ENCODE assay signal across 16 cellular contexts in genomic region chr2:232322560-232323327, GRCh38. TPM values are rescaled to one million over a fixed set of nuclear protein-coding genes. Genes with fewer than 3 reads are reported as not detected.
DNase-seq lines count a peak whose midpoint lies in the region; ATAC-seq and TF ChIP-seq lines count a peak whose summit lies in the region.
"Had no signal": no experiment of that assay in that cellular context is flagged by ENCODE, and none has a peak within 500 bp of the region (broad histone marks: within the 10 kb centered on the region; RNA-seq: fewer than 3 reads in every experiment).

No MANE protein-coding gene starts in this region.

- no peaks in the 10 kb centered on the region for H3K36me3 Mint-ChIP-seq in CD8-positive, alpha-beta memory T cell
- no peaks in the 10 kb centered on the region for H3K36me3 Mint-ChIP-seq in activated naive CD8-positive, alpha-beta T cell
- no peaks in the 10 kb centered on the region for H3K36me3 Mint-ChIP-seq in natural killer cell treated with Interleukin-12 subunit alpha and Interleukin-12 subunit beta and Interleukin-15 and Interleukin-18, amount 100 ng/mL, for 72 hours

- H3K27ac Mint-ChIP-seq in CD8-positive, alpha-beta memory T cell, result peak overlapping the region; percentile 34 to 92 (median 66)
- peak overlapping the region; percentile 55 for H3K27ac Mint-ChIP-seq in activated naive CD8-positive, alpha-beta T cell
- H3K27ac Mint-ChIP-seq in natural killer cell treated with Interleukin-12 subunit alpha and Interleukin-12 subunit beta and Interleukin-15 and Interleukin-18, amount 100 ng/mL, for 72 hours, result peak overlapping the region in 1 of 2 donors; percentile 17

- no peaks in the 10 kb centered on the region for H3K36me3 ChIP-seq in CD8-positive, alpha-beta memory T cell (ENCODE audit: insufficient read depth, low read length)
- H3K36me3 ChIP-seq: right lobe of liver had no signal

- H3K4me3 Mint-ChIP-seq in CD8-positive, alpha-beta memory T cell, result peak overlapping the region in 3 of 7 donors; percentile 18 to 50 (median 26)
- peak overlapping the region; percentile 34 for H3K4me3 Mint-ChIP-seq in activated naive CD8-positive, alpha-beta T cell
- peak overlapping the region; percentile 27 for H3K4me3 Mint-ChIP-seq in natural killer cell treated with Interleukin-12 subunit alpha and Interleukin-12 subunit beta and Interleukin-15 and Interleukin-18, amount 100 ng/mL, for 72 hours

- peaks cover 64% of the 10 kb centered on the region for H3K4me1 ChIP-seq in CD8-positive, alpha-beta memory T cell (ENCODE audit: insufficient read depth, low read length)

- no peak for ATAC-seq in natural killer cell treated with Interleukin-12 subunit alpha and Interleukin-12 subunit beta and Interleukin-15 and Interleukin-18, amount 100 ng/mL, for 72 hours
- ATAC-seq in GM21367 (IDR thresholded peaks at IDR 0.05; ENCODE audit: unreplicated experiment), result no peak
- ATAC-seq: body of pancreas, left colon, PC-3, right lobe of liver had no signal

- H3K9me3 Mint-ChIP-seq in CD8-positive, alpha-beta memory T cell, result no peaks in the 10 kb centered on the region
- no peaks in the 10 kb centered on the region for H3K9me3 Mint-ChIP-seq in activated naive CD8-positive, alpha-beta T cell (ENCODE audit: low read depth)
- no peaks in the 10 kb centered on the region for H3K9me3 Mint-ChIP-seq in natural killer cell treated with Interleukin-12 subunit alpha and Interleukin-12 subunit beta and Interleukin-15 and Interleukin-18, amount 100 ng/mL, for 72 hours

- H3K4me1 Mint-ChIP-seq in CD8-positive, alpha-beta memory T cell, result peaks cover 36 to 63% (median 51%) of the 10 kb centered on the region in 3 donors
- H3K4me1 Mint-ChIP-seq in activated naive CD8-positive, alpha-beta T cell (ENCODE audit: low read depth), result peaks cover 67% of the 10 kb centered on the region
- H3K4me1 Mint-ChIP-seq in natural killer cell treated with Interleukin-12 subunit alpha and Interleukin-12 subunit beta and Interleukin-15 and Interleukin-18, amount 100 ng/mL, for 72 hours (ENCODE audit: low read depth in 2 of 2), result peaks cover 16 to 34% of the 10 kb centered on the region in 2 donors

- CTCF ChIA-PET in CD8-positive, alpha-beta memory T cell (lab: Charles Lee), result interaction anchor here (1.3 to 6.5 kb wide), 4 partner anchors 7 to 398 kb away, joined by 3 to 36 read pairs (median 12); no protein-coding TSS in a partner anchor

- H3K9me3 ChIP-seq in CD8-positive, alpha-beta memory T cell (ENCODE audit: low read length), result no peaks in the 10 kb centered on the region
- H3K9me3 ChIP-seq: body of pancreas, right lobe of liver had no signal

- POLR2A ChIA-PET in CD8-positive, alpha-beta memory T cell (lab: Charles Lee), result no interaction called here

- peak overlapping the region; percentile 96 for H3K27ac ChIP-seq in C4-2B
- H3K27ac ChIP-seq in CD8-positive, alpha-beta memory T cell (ENCODE audit: low read depth, low read length), result no peak overlapping the region
- H3K27ac ChIP-seq: body of pancreas, right lobe of liver had no signal

- H3K27me3 ChIP-seq in CD8-positive, alpha-beta memory T cell (ENCODE audit: insufficient read depth, low read length, poor library complexity, severe bottlenecking), result no peaks in the 10 kb centered on the region
- H3K27me3 ChIP-seq: body of pancreas, right lobe of liver had no signal

- peak in 1 of 5 donors; percentile 40 for DNase-seq in CD8-positive, alpha-beta memory T cell
- no peak for DNase-seq in natural killer cell treated with Interleukin-12 subunit alpha and Interleukin-12 subunit beta and Interleukin-15 and Interleukin-18, amount 100 ng/mL, for 72 hours (ENCODE audit: low spot score)
- DNase-seq in NCI-H1694 treated with DMSO at 0.1 percent for 48 hours (lab: John Stamatoyannopoulos, UW) (no peak), NCI-H774 (lab: John Stamatoyannopoulos, UW) (no peak)
- DNase-seq: activated CD8-positive, alpha-beta memory T cell treated with anti-CD3 and anti-CD28 coated beads, Interleukin-2, amount 50 U/mL, for 4 hours; COR-L47; glutamatergic neuron; MV-4-11; NCI-H446; PC-3 had no signal

- no peak for TF ChIP-seq CTCF in C4-2B (conservative IDR thresholded peaks at IDR 0.05)

- no peak overlapping the region for H3K4me3 ChIP-seq in CD8-positive, alpha-beta memory T cell (ENCODE audit: low read length)
- H3K4me3 ChIP-seq: body of pancreas, right lobe of liver had no signal

- no peaks in the 10 kb centered on the region for H3K27me3 Mint-ChIP-seq in CD8-positive, alpha-beta memory T cell
- H3K27me3 Mint-ChIP-seq in activated naive CD8-positive, alpha-beta T cell, result no peaks in the 10 kb centered on the region
- H3K27me3 Mint-ChIP-seq in natural killer cell treated with Interleukin-12 subunit alpha and Interleukin-12 subunit beta and Interleukin-15 and Interleukin-18, amount 100 ng/mL, for 72 hours, result no peaks in the 10 kb centered on the region

RNA-seq across cellular contexts. Expression of gene ALPP, which starts 55.8 kb away (rescaled TPM):
- total RNA-seq in CD8-positive, alpha-beta memory T cell, result not detected
- polyA plus RNA-seq in CD8-positive, alpha-beta memory T cell, result not detected
- not detected for total RNA-seq in natural killer cell treated with Interleukin-12 subunit alpha and Interleukin-12 subunit beta and Interleukin-15 and Interleukin-18, amount 100 ng/mL, for 72 hours
- total RNA-seq: right lobe of liver had no signal
